ENCODE assay signal across 20 cellular contexts in the genomic region with DNA sequence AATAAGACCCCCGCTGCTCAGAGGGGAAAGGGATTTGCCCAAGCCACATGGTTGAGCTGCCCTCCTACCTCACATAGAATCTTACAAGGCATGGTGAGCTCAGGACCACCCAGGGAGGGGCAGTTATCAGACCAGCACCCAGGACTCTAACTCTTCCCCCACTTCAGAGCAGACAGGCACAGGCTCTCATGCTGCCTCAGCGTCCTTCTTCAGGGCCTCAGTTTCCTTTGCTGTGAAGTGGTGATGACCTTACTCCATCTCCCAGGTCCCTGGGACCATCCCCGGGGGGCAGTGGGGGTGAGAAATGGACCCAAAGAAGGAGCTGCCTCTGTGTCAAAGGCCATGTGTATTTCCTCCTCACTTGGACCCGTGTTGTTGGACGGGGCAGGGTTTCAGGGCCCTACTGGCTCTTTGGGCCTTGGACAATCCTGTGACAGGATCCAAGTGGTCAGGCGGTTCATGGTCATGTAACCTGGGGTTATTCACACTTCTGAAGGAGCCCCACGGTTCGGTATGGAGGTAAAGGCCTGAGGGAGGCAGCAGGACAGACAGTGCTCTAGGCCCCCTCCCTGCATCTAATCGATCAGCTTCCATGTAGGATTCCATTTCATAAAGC. TPM values are rescaled to one million over a fixed set of nuclear protein-coding genes. Genes with fewer than 3 reads are reported as not detected.
"Had no signal": no experiment of that assay in that cellular context is flagged by ENCODE, and none has a peak within 500 bp of the region (broad histone marks: within the 10 kb centered on the region; RNA-seq: fewer than 3 reads in every experiment).

No MANE protein-coding gene starts in this region.

- H3K4me3 ChIP-seq: heart right ventricle, SJSA1, spleen, suprapubic skin, upper lobe of left lung had no signal

- H3K36me3 Mint-ChIP-seq: mesothelial cell of epicardium had no signal

- H3K9me3 ChIP-seq: heart right ventricle, SJSA1, spleen, suprapubic skin, upper lobe of left lung had no signal

- H3K27me3 Mint-ChIP-seq: activated T-helper 17 cell treated with anti-CD3 and anti-CD28 coated beads, Interleukin-2, amount 50 U/mL, for 72 hours; brain had no signal

- H3K4me1 Mint-ChIP-seq: activated T-helper 17 cell treated with anti-CD3 and anti-CD28 coated beads, Interleukin-2, amount 50 U/mL, for 72 hours; neural crest cell had no signal

- H3K4me3 Mint-ChIP-seq: activated T-helper 17 cell treated with anti-CD3 and anti-CD28 coated beads, Interleukin-2, amount 50 U/mL, for 72 hours; brain; mesothelial cell of epicardium; neural crest cell had no signal

- H3K27me3 ChIP-seq: heart right ventricle, SJSA1, spleen, suprapubic skin, upper lobe of left lung had no signal

- DNase-seq: activated CD4-positive, alpha-beta T cell treated with anti-CD3 and anti-CD28 coated beads for 4 hours; activated naive CD4-positive, alpha-beta T cell treated with anti-CD3 and anti-CD28 coated beads, Interleukin-2, amount 50 U/mL, for 16 hours; amniotic stem cell; stimulated activated CD4-positive, alpha-beta T cell treated with anti-CD3 and anti-CD28 coated beads, Interleukin-1b, Interleukin-23, amount 100 ng/mL, for 48 hours; stimulated activated naive CD4-positive, alpha-beta T cell treated with Interleukin-2 at 50 U/mL for 16 hours; SW 1271 had no signal

- FAIRE-seq: frontal cortex, islet of Langerhans had no signal

- ATAC-seq: activated T-helper 17 cell treated with anti-CD3 and anti-CD28 coated beads, Interleukin-2, amount 50 U/mL, for 72 hours; heart right ventricle; right cardiac atrium had no signal

- H3K27ac ChIP-seq: heart right ventricle, SJSA1, spleen, suprapubic skin, upper lobe of left lung had no signal

- H3K27ac Mint-ChIP-seq: activated T-helper 17 cell treated with anti-CD3 and anti-CD28 coated beads, Interleukin-2, amount 50 U/mL, for 72 hours; brain; mesothelial cell of epicardium had no signal

- H3K9me3 Mint-ChIP-seq: activated T-helper 17 cell treated with anti-CD3 and anti-CD28 coated beads, Interleukin-2, amount 50 U/mL, for 72 hours; brain; mesothelial cell of epicardium; neural crest cell had no signal

RNA-seq across cellular contexts. Expression of a gene that starts 31.7 kb away (rescaled TPM):
- total RNA-seq: myocyte, neural crest cell had no signal

RNA-seq across cellular contexts. Expression of a gene that starts 48.5 kb away (rescaled TPM):
- total RNA-seq: activated T-helper 17 cell treated with anti-CD3 and anti-CD28 coated beads, Interleukin-2, amount 50 U/mL, for 72 hours; frontal cortex; lower leg skin; myocyte; neural crest cell had no signal
